Comparison of ENCODE assay signal across 19 cellular contexts in the genomic region with DNA sequence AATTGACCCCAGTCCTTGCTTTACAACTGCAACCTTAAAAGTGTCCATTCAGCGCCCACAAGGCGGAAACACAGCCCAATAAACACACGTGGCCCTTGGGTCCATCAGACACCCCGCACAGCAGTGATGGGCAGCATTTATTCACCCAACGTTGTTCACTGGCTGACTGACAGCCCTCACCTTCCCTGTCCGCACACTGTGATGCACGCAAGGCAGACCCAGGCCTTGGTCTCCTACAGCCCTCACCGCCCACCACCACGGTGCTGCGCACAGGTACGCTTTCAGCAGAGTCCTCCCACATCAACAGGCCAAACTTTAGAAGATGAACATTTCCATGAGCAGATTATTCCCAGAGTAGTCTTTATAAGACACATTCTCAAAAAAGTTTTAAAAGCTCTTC.
"Had no signal": no experiment of that assay in that cellular context is flagged by ENCODE, and none has a peak within 500 bp of the region (broad histone marks: within the 10 kb centered on the region; RNA-seq: fewer than 3 reads in every experiment).

No MANE protein-coding gene starts in this region.

- H3K4me3 ChIP-seq: body of pancreas, esophagus squamous epithelium, spleen, suprapubic skin, transverse colon, uterus had no signal

- H3K4me3 Mint-ChIP-seq: naive thymus-derived CD8-positive, alpha-beta T cell; stimulated activated naive CD8-positive, alpha-beta T cell treated with anti-CD3 and anti-CD28 coated beads, Interleukin-15, amount 100 ng/mL, for 72 hours; WTC11 had no signal

- H3K9me3 ChIP-seq: body of pancreas, esophagus squamous epithelium, neutrophil, spleen, suprapubic skin, transverse colon, uterus had no signal

- H3K27ac Mint-ChIP-seq: WTC11 had no signal

- DNase-seq: activated CD4-positive, alpha-beta T cell treated with anti-CD3 and anti-CD28 coated beads for 4 hours; activated CD8-positive, alpha-beta memory T cell treated with anti-CD3 and anti-CD28 coated beads for 24 hours; amygdala; body of pancreas; dermis blood vessel endothelial cell; effector memory CD4-positive, alpha-beta T cell; esophagus squamous epithelium; mesendoderm; naive thymus-derived CD8-positive, alpha-beta T cell; posterior cingulate gyrus; spleen; stimulated activated naive CD8-positive, alpha-beta T cell treated with anti-CD3 and anti-CD28 coated beads, Interleukin-15, amount 100 ng/mL, for 72 hours; SW 1271; transverse colon; uterus had no signal

- H3K27ac ChIP-seq: esophagus squamous epithelium, neutrophil, spleen, suprapubic skin, transverse colon, uterus had no signal

- ATAC-seq: activated naive CD4-positive, alpha-beta T cell treated with anti-CD3 and anti-CD28 coated beads, Interleukin-2, amount 50 U/mL, for 72 hours; body of pancreas; naive thymus-derived CD8-positive, alpha-beta T cell; stimulated activated naive CD8-positive, alpha-beta T cell treated with anti-CD3 and anti-CD28 coated beads, Interleukin-15, amount 100 ng/mL, for 72 hours; WTC11 had no signal

- H3K27me3 ChIP-seq: body of pancreas, esophagus squamous epithelium, neutrophil, spleen, suprapubic skin, transverse colon, uterus had no signal

- H3K9me3 Mint-ChIP-seq: activated naive CD4-positive, alpha-beta T cell treated with anti-CD3 and anti-CD28 coated beads, Interleukin-2, amount 50 U/mL, for 72 hours; naive thymus-derived CD8-positive, alpha-beta T cell; stimulated activated naive CD8-positive, alpha-beta T cell treated with anti-CD3 and anti-CD28 coated beads, Interleukin-15, amount 100 ng/mL, for 72 hours; WTC11 had no signal

- H3K36me3 ChIP-seq: uterus had no signal

- H3K27me3 Mint-ChIP-seq: naive thymus-derived CD8-positive, alpha-beta T cell; stimulated activated naive CD8-positive, alpha-beta T cell treated with anti-CD3 and anti-CD28 coated beads, Interleukin-15, amount 100 ng/mL, for 72 hours had no signal
